8 cellular contexts compared by ENCODE assay signal in the genomic region with DNA sequence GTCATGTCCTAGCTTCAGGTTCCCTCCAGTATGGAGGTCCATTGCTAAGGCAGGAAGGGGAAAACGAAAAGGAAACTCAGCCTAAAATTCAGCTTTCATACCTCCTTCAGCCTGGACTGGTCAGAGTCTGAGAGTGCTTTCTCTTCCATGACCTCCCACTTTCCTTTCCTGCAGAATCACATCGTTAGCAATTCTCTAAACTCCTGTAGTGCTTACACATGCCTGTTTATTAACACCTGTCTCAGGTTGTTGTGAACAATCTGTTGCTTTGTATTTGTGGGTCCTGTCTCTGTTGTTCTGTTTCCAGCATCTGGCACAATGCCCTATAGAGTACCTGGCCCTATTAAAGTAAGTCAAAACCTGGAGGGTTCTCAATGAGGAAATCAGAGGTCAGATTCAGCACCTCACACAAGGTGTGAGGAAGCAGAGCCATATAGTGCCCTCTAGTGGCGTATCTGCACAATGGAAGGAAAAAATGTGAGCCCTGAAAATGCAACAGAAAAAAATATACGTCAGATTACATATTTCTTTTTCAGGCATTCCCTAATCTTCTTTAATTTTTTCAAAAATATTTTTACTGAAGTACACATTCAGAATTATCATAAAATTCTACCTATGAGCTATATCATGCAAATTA. TPM values are rescaled to one million over a fixed set of nuclear protein-coding genes. Genes with fewer than 3 reads are reported as not detected.
DNase-seq lines count a peak whose midpoint lies in the region; ATAC-seq, FAIRE-seq and TF ChIP-seq lines count a peak whose summit lies in the region.
"Not testable (repeated sequence)": the region's sequence is repeated elsewhere in the genome, so short reads cannot be mapped to it uniquely, and the experiment has no call there.

No MANE protein-coding gene starts in this region.

- H3K36me3 Mint-ChIP-seq in activated CD4-positive, alpha-beta T cell treated with anti-CD3 and anti-CD28 coated beads, Interleukin-2, amount 10 ng/mL, durations not matched to agents 24 days and 14 days (ENCODE audit: low read depth) = not testable (repeated sequence)

- ATAC-seq in GM21515 (IDR thresholded peaks at IDR 0.05; ENCODE audit: unreplicated experiment) (peak; percentile 86), HG03342 (IDR thresholded peaks at IDR 0.05; ENCODE audit: unreplicated experiment) (peak; percentile 94), esophagus mucosa (peak; percentile 55), mucosa of descending colon (peak; percentile 71), upper lobe of right lung (peak; percentile 88)

- H3K4me1 ChIP-seq in mucosa of descending colon (ENCODE audit: low read depth); upper lobe of right lung: not testable (repeated sequence)

- not testable (repeated sequence) for H3K27me3 ChIP-seq in upper lobe of right lung

- not testable (repeated sequence) for H3K9me3 ChIP-seq in mucosa of descending colon, upper lobe of right lung

- not testable (repeated sequence) for H3K9me3 Mint-ChIP-seq in activated CD4-positive, alpha-beta T cell treated with anti-CD3 and anti-CD28 coated beads, Interleukin-2, amount 10 ng/mL, durations not matched to agents 24 days and 14 days

- not testable (repeated sequence) for H3K4me3 ChIP-seq in mucosa of descending colon, upper lobe of right lung

- H3K27me3 Mint-ChIP-seq in activated CD4-positive, alpha-beta T cell treated with anti-CD3 and anti-CD28 coated beads, Interleukin-2, amount 10 ng/mL, durations not matched to agents 24 days and 14 days = not testable (repeated sequence)

- peak; percentile 33 for TF ChIP-seq CTCF in mucosa of descending colon (IDR thresholded peaks at IDR 0.05)
- TF ChIP-seq CTCF in upper lobe of right lung (IDR thresholded peaks at IDR 0.05) = peak; percentile 63

- FAIRE-seq in G401.6 (lab: Jason Lieb, UNC) = peak; percentile 46

- not testable (repeated sequence) for H3K36me3 ChIP-seq in mucosa of descending colon (ENCODE audit: low read depth); upper lobe of right lung

- not testable (repeated sequence) for H3K27ac ChIP-seq in upper lobe of right lung

- peak; percentile 6 for DNase-seq in NCI-H345 treated with DMSO at 0.1 percent for 48 hours (lab: John Stamatoyannopoulos, UW; ENCODE audit: unreplicated experiment)
- DNase-seq in activated CD4-positive, alpha-beta T cell treated with anti-CD3 and anti-CD28 coated beads, Interleukin-2, amount 10 ng/mL, durations not matched to agents 24 days and 14 days = peak; percentile 74
- peak in 1 of 3 donors; percentile 18 for DNase-seq in mucosa of descending colon
- not testable (repeated sequence) for DNase-seq in upper lobe of right lung

- not testable (repeated sequence) for H3K4me3 Mint-ChIP-seq in activated CD4-positive, alpha-beta T cell treated with anti-CD3 and anti-CD28 coated beads, Interleukin-2, amount 10 ng/mL, durations not matched to agents 24 days and 14 days

- intact Hi-C loops in activated CD4-positive, alpha-beta T cell treated with anti-CD3 and anti-CD28 coated beads, Interleukin-2, amount 10 ng/mL, durations not matched to agents 24 days and 14 days (cut with micrococcal nuclease); mucosa of descending colon (cut with DNase I, micrococcal nuclease); upper lobe of right lung (cut with DNase I): not testable (repeated sequence)

- not testable (repeated sequence) for H3K27ac Mint-ChIP-seq in activated CD4-positive, alpha-beta T cell treated with anti-CD3 and anti-CD28 coated beads, Interleukin-2, amount 10 ng/mL, durations not matched to agents 24 days and 14 days

- H3K4me1 Mint-ChIP-seq in activated CD4-positive, alpha-beta T cell treated with anti-CD3 and anti-CD28 coated beads, Interleukin-2, amount 10 ng/mL, durations not matched to agents 24 days and 14 days = not testable (repeated sequence)

RNA-seq across cellular contexts. Expression of gene GYPA, which starts 2.3 kb away (rescaled TPM):
- total RNA-seq in activated CD4-positive, alpha-beta T cell treated with anti-CD3 and anti-CD28 coated beads, Interleukin-2, amount 10 ng/mL, durations not matched to agents 24 days and 14 days = not detected in 2 replicates
- not detected for total RNA-seq in esophagus mucosa
- not detected for total RNA-seq in mucosa of descending colon
- total RNA-seq in upper lobe of right lung = not detected
